8 cellular contexts compared by ENCODE assay signal in genomic region chr12:43835264-43835655, GRCh38. TPM values are rescaled to one million over a fixed set of nuclear protein-coding genes. Genes with fewer than 3 reads are reported as not detected.
DNase-seq lines count a peak whose midpoint lies in the region; ATAC-seq and TF ChIP-seq lines count a peak whose summit lies in the region.

No MANE protein-coding gene starts in this region.

- peaks cover 65% of the 10 kb centered on the region for H3K4me1 Mint-ChIP-seq in CD4-positive, alpha-beta T cell (ENCODE audit: low read depth)

- POLR2A ChIA-PET in CD4-positive, alpha-beta T cell (lab: Charles Lee): interaction anchor here (0.6 to 9.8 kb wide), 5 partner anchors 25 to 1509 kb away, joined by 3 to 153 read pairs (median 15); partner anchors contain the start of genes IRAK4, PUS7L and TWF1

- H3K9me3 Mint-ChIP-seq in CD4-positive, alpha-beta T cell: no peaks in the 10 kb centered on the region

- ATAC-seq in CD4-positive, alpha-beta T cell (ENCODE audit: poor library complexity): peak; percentile 5
- ATAC-seq in GM21526 (IDR thresholded peaks at IDR 0.05; ENCODE audit: low FRiP score, unreplicated experiment): peak; percentile 14

- no peaks in the 10 kb centered on the region for H3K27me3 ChIP-seq in CD4-positive, alpha-beta T cell (ENCODE audit: control insufficient read depth, insufficient read depth, low read length)
- no peaks in the 10 kb centered on the region for H3K27me3 ChIP-seq in MG63
- peaks cover 14% of the 10 kb centered on the region for H3K27me3 ChIP-seq in mononuclear cell (ENCODE audit: insufficient read depth, low read length)

- no peaks in the 10 kb centered on the region for H3K27me3 Mint-ChIP-seq in CD4-positive, alpha-beta T cell

- peaks cover 30% of the 10 kb centered on the region for H3K4me1 ChIP-seq in mononuclear cell (ENCODE audit: insufficient read depth, low read length)

- peak overlapping the region; percentile 84 for H3K27ac Mint-ChIP-seq in CD4-positive, alpha-beta T cell

- no peak overlapping the region for H3K27ac ChIP-seq in CD4-positive, alpha-beta T cell (ENCODE audit: low read depth, low read length)

- CTCF ChIA-PET in CD4-positive, alpha-beta T cell (lab: Charles Lee): interaction anchor here (1.0 to 1.4 kb wide), 2 partner anchors 29 to 47 kb away, joined by 3 to 5 read pairs; partner anchors contain the start of gene TWF1

- H3K9me3 ChIP-seq in CD4-positive, alpha-beta T cell (ENCODE audit: control insufficient read depth, low read length): no peaks in the 10 kb centered on the region
- H3K9me3 ChIP-seq in MG63 (no peaks in the 10 kb centered on the region), mononuclear cell (ENCODE audit: low read depth, low read length) (no peaks in the 10 kb centered on the region)

- intact Hi-C loops in CD4-positive, alpha-beta T cell (cut with DNase I, micrococcal nuclease): loop anchor here (1.0 to 5.0 kb wide), 2 partner anchors 30 to 47 kb away; no protein-coding TSS in a partner anchor

- TF ChIP-seq CTCF in CD4-positive, alpha-beta T cell (IDR thresholded peaks at IDR 0.05): no peak
- no peak for TF ChIP-seq CTCF in choroid plexus epithelial cell (conservative IDR thresholded peaks at IDR 0.05; ENCODE audit: low read depth, low read length)

- peak overlapping the region; percentile 72 for H3K4me3 ChIP-seq in MG63
- H3K4me3 ChIP-seq in choroid plexus epithelial cell (ENCODE audit: low read depth, low read length): peak overlapping the region; percentile 74
- H3K4me3 ChIP-seq in mononuclear cell (ENCODE audit: low read length): peak overlapping the region; percentile 57

- DNase-seq in CD4-positive, alpha-beta T cell: peak in 2 of 10 experiments; percentile 2
- DNase-seq in MG63: no peak
- peak; percentile 26 for DNase-seq in choroid plexus epithelial cell (ENCODE audit: low read depth)
- no peak for DNase-seq in SIG-M5 treated with dmso at 0.1 percent for 504 hours (lab: John Stamatoyannopoulos, UW; ENCODE audit: unreplicated experiment)
- no peak for DNase-seq in DMS 273 treated with DMSO at 0.1 percent for 48 hours (lab: John Stamatoyannopoulos, UW)
- no peak for DNase-seq in LoVo (ENCODE audit: low spot score)

- peak overlapping the region; percentile 89 for H3K4me3 Mint-ChIP-seq in CD4-positive, alpha-beta T cell

- H3K36me3 Mint-ChIP-seq in CD4-positive, alpha-beta T cell (ENCODE audit: low read depth): no peaks in the 10 kb centered on the region

- H3K36me3 ChIP-seq in MG63: no peaks in the 10 kb centered on the region

RNA-seq across cellular contexts. Expression of gene TMEM117, which starts 0.6 kb away (rescaled TPM):
- total RNA-seq in CD4-positive, alpha-beta T cell: 1 to 10 TPM; 3.4 to 4.4 TPM
- total RNA-seq in MG63 (2014; rRNA removed; shearing (Covaris generic); ENCODE audit: low replicate concordance): 4.3 and 12.0 TPM in 2 replicates
- total RNA-seq in mononuclear cell: 4.9 TPM

RNA-seq across cellular contexts. Expression of gene TWF1, which starts 29.1 kb away (rescaled TPM):
- 10 to 100 TPM; 72.3 to 77.5 TPM for total RNA-seq in CD4-positive, alpha-beta T cell
- total RNA-seq in MG63 (2014; rRNA removed; shearing (Covaris generic); ENCODE audit: low replicate concordance): 160 and 297 TPM in 2 replicates
- 113 TPM for total RNA-seq in mononuclear cell
